Comparison of ENCODE assay signal across 33 cellular contexts in the genomic region with DNA sequence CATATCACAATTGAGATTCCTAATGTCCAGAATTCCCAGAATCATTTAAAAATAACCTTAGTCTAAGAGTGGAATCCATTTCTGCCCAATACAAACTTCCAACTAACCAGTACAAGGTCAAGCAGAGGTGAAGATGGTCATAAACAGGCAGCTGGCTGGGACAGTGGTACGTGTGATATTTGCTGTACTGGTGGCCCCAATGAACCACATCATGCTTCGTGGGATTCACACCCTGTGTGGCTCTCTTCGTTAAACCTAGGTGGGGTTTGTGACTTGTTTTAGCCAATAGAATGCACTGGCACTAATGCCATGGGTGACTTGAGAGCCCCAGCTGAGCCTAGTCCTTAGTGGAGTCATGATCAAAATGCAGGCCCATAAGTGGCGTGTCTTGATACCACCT.
"Had no signal": no experiment of that assay in that cellular context is flagged by ENCODE, and none has a peak within 500 bp of the region (broad histone marks: within the 10 kb centered on the region; RNA-seq: fewer than 3 reads in every experiment).

No MANE protein-coding gene starts in this region.

- H3K9me3 ChIP-seq: ovary, psoas muscle, right lobe of liver, sigmoid colon, spleen, suprapubic skin, testis, tibial artery, transverse colon, upper lobe of right lung, uterus had no signal

- H3K36me3 ChIP-seq: neural progenitor cell, ovary, upper lobe of right lung, uterus had no signal

- H3K4me3 Mint-ChIP-seq: naive thymus-derived CD4-positive, alpha-beta T cell; natural killer cell; nephron; neural progenitor cell; stimulated activated memory B cell treated with anti-CD40 and anti-IgM and Interleukin-4, amounts not matched to agents 10 μg/mL and 1 μg/mL and 100 μg/mL, for 72 hours; stimulated activated naive CD8-positive, alpha-beta T cell treated with anti-CD3 and anti-CD28 coated beads, Interleukin-15, amount 100 ng/mL, for 72 hours; type B pancreatic cell had no signal

- H3K4me3 ChIP-seq: neural progenitor cell, ovary, psoas muscle, right lobe of liver, sigmoid colon, skin epidermis, smooth muscle cell, spleen, suprapubic skin, testis, tibial artery, transverse colon, upper lobe of right lung, uterus had no signal

- H3K9me3 Mint-ChIP-seq: natural killer cell; stimulated activated memory B cell treated with anti-CD40 and anti-IgM and Interleukin-4, amounts not matched to agents 10 μg/mL and 1 μg/mL and 100 μg/mL, for 72 hours; type B pancreatic cell had no signal

- H3K4me2 ChIP-seq: neural progenitor cell, smooth muscle cell had no signal

- H3K27me3 ChIP-seq: neural progenitor cell, ovary, right lobe of liver, sigmoid colon, spleen, suprapubic skin, testis, tibial artery, transverse colon, upper lobe of right lung, uterus had no signal

- H2AFZ ChIP-seq: neural progenitor cell, parathyroid adenoma had no signal

- H3K9ac ChIP-seq: neural progenitor cell, parathyroid adenoma had no signal

- H3K27ac ChIP-seq: neural progenitor cell, ovary, parathyroid adenoma, psoas muscle, right lobe of liver, sigmoid colon, skin epidermis, spleen, suprapubic skin, testis, tibial artery, transverse colon, upper lobe of right lung, uterus had no signal

- H3K79me2 ChIP-seq: parathyroid adenoma had no signal

- H3K27ac Mint-ChIP-seq: naive thymus-derived CD4-positive, alpha-beta T cell; natural killer cell; nephron; neural progenitor cell; progenitor cell of endocrine pancreas; stimulated activated memory B cell treated with anti-CD40 and anti-IgM and Interleukin-4, amounts not matched to agents 10 μg/mL and 1 μg/mL and 100 μg/mL, for 72 hours; stimulated activated naive CD8-positive, alpha-beta T cell treated with anti-CD3 and anti-CD28 coated beads, Interleukin-15, amount 100 ng/mL, for 72 hours; type B pancreatic cell had no signal

- H3K4me1 ChIP-seq: right lobe of liver, sigmoid colon, suprapubic skin, testis, tibial artery, transverse colon, upper lobe of right lung, uterus had no signal

- DNase-seq: naive thymus-derived CD4-positive, alpha-beta T cell; natural killer cell; occipital lobe; ovary; posterior cingulate gyrus; psoas muscle; right cardiac atrium; right lobe of liver; sigmoid colon; spleen; stimulated activated CD4-positive, alpha-beta T cell treated with anti-CD3 and anti-CD28 coated beads, Interleukin-12 subunit alpha, Interleukin-12 subunit beta, amount 100 ng/mL, for 4 hours; stimulated activated CD4-positive, alpha-beta T cell treated with anti-CD3 and anti-CD28 coated beads, Interleukin-1b, Interleukin-23, amount 100 ng/mL, for 48 hours; stimulated activated CD4-positive, alpha-beta T cell treated with anti-CD3 and anti-CD28 coated beads, Interleukin-4, amount 100 ng/mL, for 1 hour; stimulated activated CD4-positive, alpha-beta T cell treated with anti-CD3 and anti-CD28 coated beads, Interleukin-4, amount 100 ng/mL, for 4 hours; stimulated activated CD8-positive, alpha-beta memory T cell treated with anti-CD3 and anti-CD28 coated beads, Interleukin-4, amount 100 ng/mL, for 48 hours; stimulated activated naive CD4-positive, alpha-beta T cell; stimulated activated naive CD8-positive, alpha-beta T cell treated with anti-CD3 and anti-CD28 coated beads, Interleukin-15, amount 100 ng/mL, for 72 hours; stimulated activated naive CD8-positive, alpha-beta T cell treated with anti-CD3 and anti-CD28 coated beads, Interleukin-15, Interleukin-2, amounts not matched to agents 100 U/mL and 50 U/mL, for 24 hours; substantia nigra; testis; tibial artery; transverse colon; upper lobe of right lung; uterus had no signal

- H3K4me1 Mint-ChIP-seq: naive thymus-derived CD4-positive, alpha-beta T cell; natural killer cell; nephron; stimulated activated naive CD8-positive, alpha-beta T cell treated with anti-CD3 and anti-CD28 coated beads, Interleukin-15, amount 100 ng/mL, for 72 hours had no signal

- H3K27me3 Mint-ChIP-seq: naive thymus-derived CD4-positive, alpha-beta T cell; progenitor cell of endocrine pancreas; stimulated activated memory B cell treated with anti-CD40 and anti-IgM and Interleukin-4, amounts not matched to agents 10 μg/mL and 1 μg/mL and 100 μg/mL, for 72 hours; stimulated activated naive CD8-positive, alpha-beta T cell treated with anti-CD3 and anti-CD28 coated beads, Interleukin-15, amount 100 ng/mL, for 72 hours; type B pancreatic cell had no signal

- H3K36me3 Mint-ChIP-seq: natural killer cell had no signal
